ENCODE assay signal across 26 cellular contexts in genomic region chr20:25018841-25019240, GRCh38. TPM values are rescaled to one million over a fixed set of nuclear protein-coding genes. Genes with fewer than 3 reads are reported as not detected.
DNase-seq lines count a peak whose midpoint lies in the region; ATAC-seq, FAIRE-seq and TF ChIP-seq lines count a peak whose summit lies in the region.
"Had no signal": no experiment of that assay in that cellular context is flagged by ENCODE, and none has a peak within 500 bp of the region (broad histone marks: within the 10 kb centered on the region; RNA-seq: fewer than 3 reads in every experiment).

No MANE protein-coding gene starts in this region.

- no peak overlapping the region for H3K27ac ChIP-seq in aorta (ENCODE audit: low read depth in 1 of 2, low read length in 2 of 2)
- peak overlapping the region in 1 of 4 donors; percentile 54 for H3K27ac ChIP-seq in esophagus squamous epithelium
- H3K27ac ChIP-seq: right lobe of liver, SJCRH30, WERI-Rb-1 had no signal

- no peaks in the 10 kb centered on the region for H3K27me3 Mint-ChIP-seq in T-cell
- H3K27me3 Mint-ChIP-seq: activated CD4-positive, alpha-beta T cell treated with anti-CD3 and anti-CD28 coated beads, Interleukin-2, amount 10 ng/mL, durations not matched to agents 7 days and 5 days; CD4-positive, CD25-positive, alpha-beta regulatory T cell had no signal

- H3K9me3 Mint-ChIP-seq in T-cell, result no peaks in the 10 kb centered on the region
- H3K9me3 Mint-ChIP-seq: activated CD4-positive, alpha-beta T cell treated with anti-CD3 and anti-CD28 coated beads, Interleukin-2, amount 10 ng/mL, durations not matched to agents 7 days and 5 days; CD4-positive, CD25-positive, alpha-beta regulatory T cell had no signal

- 94 to 97% methylated on average over 6 of the region's 6 CpGs for WGBS in aorta, 2 donors
- 94 to 100% methylated on average over 1 to 4 of the region's 6 CpGs for WGBS in esophagus squamous epithelium, 2 donors

- H3K36me3 Mint-ChIP-seq in T-cell, result peaks cover 59% of the 10 kb centered on the region

- peaks cover 3 to 7% (median 6%) of the 10 kb centered on the region in 3 donors for H3K4me1 Mint-ChIP-seq in T-cell
- H3K4me1 Mint-ChIP-seq: activated CD4-positive, alpha-beta T cell treated with anti-CD3 and anti-CD28 coated beads, Interleukin-2, amount 10 ng/mL, durations not matched to agents 7 days and 5 days had no signal

- no peak for TF ChIP-seq CTCF in bronchial epithelial cell (IDR thresholded peaks at IDR 0.05; ENCODE audit: insufficient read depth, low read length, severe bottlenecking)
- TF ChIP-seq CTCF in esophagus squamous epithelium (IDR thresholded peaks at IDR 0.05), result no peak

- no peak for TF ChIP-seq POLR2A in esophagus squamous epithelium (IDR thresholded peaks at IDR 0.05)

- H3K9me3 ChIP-seq in aorta (ENCODE audit: control insufficient read depth, low read length), result no peaks in the 10 kb centered on the region
- H3K9me3 ChIP-seq in esophagus squamous epithelium, result no peaks in the 10 kb centered on the region
- H3K9me3 ChIP-seq: HAP-1, right lobe of liver, SJCRH30, upper lobe of left lung had no signal

- CTCF ChIA-PET in HEK293T (lab: Yijun Ruan, JAX), result no interaction called here
- CTCF ChIA-PET in T-cell (lab: Charles Lee), result no interaction called here

- H3K4me3 ChIP-seq in bronchial epithelial cell (ENCODE audit: low read depth, low read length), result no peak overlapping the region
- H3K4me3 ChIP-seq in aorta (ENCODE audit: low read length in 2 of 2), result no peak overlapping the region
- no peak overlapping the region for H3K4me3 ChIP-seq in esophagus squamous epithelium
- H3K4me3 ChIP-seq: HAP-1, right lobe of liver, SJCRH30, upper lobe of left lung had no signal

- ATAC-seq in Right ventricle myocardium superior (ENCODE audit: poor library complexity) (no peak), aorta (ENCODE audit: low FRiP score) (no peak), T-cell (replicated peaks in 1 of 4) (no peak)
- ATAC-seq: left lobe of liver, right lobe of liver had no signal

- DNase-seq in cardiac septum (ENCODE audit: low spot score) (peak; percentile 35), Right ventricle myocardium superior (no peak), bronchial epithelial cell (ENCODE audit: low read depth) (no peak), posterior vena cava (ENCODE audit: low spot score) (peak; percentile 76), aorta (peak; percentile 7 to 48), HEK293T (ENCODE audit: extremely low spot score) (no peak), esophagus squamous epithelium (lab: John Stamatoyannopoulos, UW) (no peak), T-cell (no peak)
- DNase-seq: activated CD4-positive, alpha-beta T cell treated with anti-CD3 and anti-CD28 coated beads, Interleukin-2, amount 10 ng/mL, durations not matched to agents 7 days and 5 days; CD4-positive, CD25-positive, alpha-beta regulatory T cell; cerebellar nuclear complex; DMS79 treated with DMSO at 0.1 percent for 48 hours; GDM1; Karpas-422; NCI-H146; NCI-H774; SJCRH30; stimulated activated CD4-positive, alpha-beta T cell treated with anti-CD3 and anti-CD28 coated beads, Interleukin-4, amount 100 ng/mL, for 4 hours; SW 1271; T-helper 9 cell; WERI-Rb-1 had no signal

- H3K4me1 ChIP-seq in aorta (ENCODE audit: control insufficient read depth in 1 of 2, insufficient read depth in 2 of 2, low read length in 2 of 2), result no peaks in the 10 kb centered on the region
- peaks cover 12 to 75% (median 36%) of the 10 kb centered on the region in 3 donors for H3K4me1 ChIP-seq in esophagus squamous epithelium
- H3K4me1 ChIP-seq: HAP-1, SJCRH30 had no signal

- H3K27ac Mint-ChIP-seq in T-cell, result no peak overlapping the region
- H3K27ac Mint-ChIP-seq: activated CD4-positive, alpha-beta T cell treated with anti-CD3 and anti-CD28 coated beads, Interleukin-2, amount 10 ng/mL, durations not matched to agents 7 days and 5 days had no signal

- no peak overlapping the region for H3K4me3 Mint-ChIP-seq in T-cell
- H3K4me3 Mint-ChIP-seq: activated CD4-positive, alpha-beta T cell treated with anti-CD3 and anti-CD28 coated beads, Interleukin-2, amount 10 ng/mL, durations not matched to agents 7 days and 5 days; CD4-positive, CD25-positive, alpha-beta regulatory T cell had no signal

- peaks cover 1% of the 10 kb centered on the region for H3K27me3 ChIP-seq in bronchial epithelial cell (ENCODE audit: control insufficient read depth, insufficient read depth, low read length)
- no peaks in the 10 kb centered on the region for H3K27me3 ChIP-seq in aorta (ENCODE audit: control insufficient read depth in 1 of 2, insufficient read depth in 2 of 2, low read length in 1 of 2)
- H3K27me3 ChIP-seq in esophagus squamous epithelium, result no peaks in the 10 kb centered on the region
- H3K27me3 ChIP-seq: right lobe of liver, SJCRH30, upper lobe of left lung had no signal

- peak; percentile 79 for FAIRE-seq in bronchial epithelial cell (lab: Jason Lieb, UNC)
- FAIRE-seq: endothelial cell of umbilical vein had no signal

- H3K36me3 ChIP-seq in bronchial epithelial cell (ENCODE audit: control insufficient read depth, insufficient read depth, low read length) (no peaks in the 10 kb centered on the region), aorta (ENCODE audit: control insufficient read depth in 1 of 2, insufficient read depth in 2 of 2, low read length in 1 of 2) (peaks cover 0 to 4% of the 10 kb centered on the region in 2 donors), esophagus squamous epithelium (peaks cover 0 to 60% (median 0%) of the 10 kb centered on the region in 3 donors)
- H3K36me3 ChIP-seq: HAP-1, right lobe of liver, SJCRH30, WERI-Rb-1 had no signal

- POLR2A ChIA-PET in HEK293T (lab: Yijun Ruan, JAX) (no interaction called here), T-cell (lab: Charles Lee) (no interaction called here)

- intact Hi-C loops in cardiac septum (cut with DNase I), result no loop called here
- intact Hi-C loops in Right ventricle myocardium superior (cut with DNase I), result no loop called here
- intact Hi-C loops in posterior vena cava (cut with DNase I), result no loop called here
- intact Hi-C loops in aorta (cut with DNase I), result no loop called here
- intact Hi-C loops in esophagus squamous epithelium (cut with DNase I), result no loop called here

TF ChIP-seq in HEK293T, 16 proteins besides CTCF, POLR2A, EP300 and RAD21:
- TF ChIP-seq FOXK2 (IDR thresholded peaks at IDR 0.05) (no peak), SUZ12 (IDR thresholded peaks at IDR 0.05) (no peak), ARNT (IDR thresholded peaks at IDR 0.05) (no peak), PKNOX1 (IDR thresholded peaks at IDR 0.05) (no peak), HDGF (IDR thresholded peaks at IDR 0.05; ENCODE audit: borderline replicate concordance) (no peak), LEF1 (IDR thresholded peaks at IDR 0.05; ENCODE audit: borderline replicate concordance) (no peak), FOXA1 (IDR thresholded peaks at IDR 0.05) (no peak), SP1 (IDR thresholded peaks at IDR 0.05) (no peak), TARDBP (IDR thresholded peaks at IDR 0.05) (no peak), CTBP1 (IDR thresholded peaks at IDR 0.05; ENCODE audit: borderline replicate concordance) (no peak), NFRKB (IDR thresholded peaks at IDR 0.05) (no peak), L3MBTL2 (conservative IDR thresholded peaks at IDR 0.05) (no peak), ELF4 (IDR thresholded peaks at IDR 0.05) (no peak), BHLHE40 (IDR thresholded peaks at IDR 0.05; ENCODE audit: borderline replicate concordance) (no peak), ZNF384 (IDR thresholded peaks at IDR 0.05) (no peak), FOXM1 (IDR thresholded peaks at IDR 0.05; ENCODE audit: borderline replicate concordance) (no peak)

RNA-seq across cellular contexts. Expression of gene APMAP, which starts 26.3 kb away (rescaled TPM):
- total RNA-seq in cardiac septum (28.2 TPM), Right ventricle myocardium superior (23.2 TPM), bronchial epithelial cell (207 and 221 TPM in 2 replicates), posterior vena cava (10 to 100 TPM; 32.7 to 45.6 TPM), aorta (10 to 100 TPM; 43.8 to 54.1 TPM), esophagus squamous epithelium (10 to 100 TPM; 16.7 to 38.4 (median 25.6) TPM), T-cell (10 to 100 TPM; 32.2 to 53.0 (median 49.8) TPM)
- 10 to 100 TPM; 23.4 to 37.8 TPM for polyA plus RNA-seq in aorta

RNA-seq across cellular contexts. Expression of gene ACSS1, which starts 39.1 kb away (rescaled TPM):
- total RNA-seq in cardiac septum (47.6 TPM), Right ventricle myocardium superior (143 TPM), bronchial epithelial cell (0.64 and 1.8 TPM in 2 replicates), posterior vena cava (10 to 100 TPM; 11.6 to 12.2 TPM), aorta (10 to 100 TPM; 14.8 to 23.4 TPM), esophagus squamous epithelium (10 to 100 TPM in 3 of 4 donors, 1 to 10 TPM in 1; 5.8 to 23.5 (median 11.1) TPM), T-cell (10 to 100 TPM; 39.1 to 59.6 (median 57.7) TPM)
- 10 to 100 TPM in 1 of 2 donors, 1 to 10 TPM in 1; 7.6 to 21.8 TPM for polyA plus RNA-seq in aorta

Comparison
In these comparisons a context has a peak if more than half of its experiments do, and no peak if none do; other contexts are left out.
1. DNase-seq: peak in cardiac septum (single experiment), posterior vena cava (single experiment) and aorta (2 of 2); none in Right ventricle myocardium superior (single experiment), bronchial epithelial cell (single experiment), HEK293T (single experiment), esophagus squamous epithelium (single experiment) and T-cell (0 of 34).